In genomic region chr2:175309799-175310198, GRCh38 we compare ENCODE assay signal across 9 cellular contexts.
A peak's percentile ranks its signal among the peaks of the same experiment; 100 is the strongest.
DNase-seq lines count a peak whose midpoint lies in the region; ATAC-seq and TF ChIP-seq lines count a peak whose summit lies in the region.
"Had no signal": no experiment of that assay in that cellular context is flagged by ENCODE, and none has a peak within 500 bp of the region (broad histone marks: within the 10 kb centered on the region; RNA-seq: fewer than 3 reads in every experiment).

No MANE protein-coding gene starts in this region.

- H3K4me1 ChIP-seq in breast epithelium: no peaks in the 10 kb centered on the region
- no peaks in the 10 kb centered on the region for H3K4me1 ChIP-seq in SJCRH30
- H3K4me1 ChIP-seq in right atrium auricular region: no peaks in the 10 kb centered on the region

- H3K9me3 ChIP-seq in breast epithelium (no peaks in the 10 kb centered on the region), SJCRH30 (replicated peaks) (no peaks in the 10 kb centered on the region), right atrium auricular region (no peaks in the 10 kb centered on the region)

- no TSS peak for BruUV-seq in MCF 10A (replicated peaks; lab: Mats Ljungman, UMichigan)

- H3K36me3 ChIP-seq in breast epithelium: no peaks in the 10 kb centered on the region
- H3K36me3 ChIP-seq in SJCRH30: no peaks in the 10 kb centered on the region
- no peaks in the 10 kb centered on the region for H3K36me3 ChIP-seq in right atrium auricular region

- CTCF ChIA-PET in MCF 10A (lab: Yijun Ruan, JAX): interaction anchor here (0.6 to 2.2 kb wide), 8 partner anchors 11 to 787 kb away, joined by 3 to 15 read pairs (median 4); no protein-coding TSS in a partner anchor

- no peaks in the 10 kb centered on the region for H3K9me3 Mint-ChIP-seq in MCF 10A (ENCODE audit: unreplicated experiment)
- H3K9me3 Mint-ChIP-seq: activated naive CD4-positive, alpha-beta T cell treated with anti-CD3 and anti-CD28 coated beads, Interleukin-2, amount 50 U/mL, for 24 hours had no signal

- no peaks in the 10 kb centered on the region for H3K36me3 Mint-ChIP-seq in MCF 10A (ENCODE audit: insufficient read depth, unreplicated experiment)
- H3K36me3 Mint-ChIP-seq: activated naive CD4-positive, alpha-beta T cell treated with anti-CD3 and anti-CD28 coated beads, Interleukin-2, amount 50 U/mL, for 24 hours had no signal

- H3K27ac ChIP-seq in breast epithelium: no peak overlapping the region
- no peak overlapping the region for H3K27ac ChIP-seq in SJCRH30
- no peak overlapping the region for H3K27ac ChIP-seq in right atrium auricular region

- H3K27me3 ChIP-seq in breast epithelium (peaks cover 0 to 2% of the 10 kb centered on the region in 2 donors), SJCRH30 (no peaks in the 10 kb centered on the region; the same call in 1 of the 2 replicates), right atrium auricular region (no peaks in the 10 kb centered on the region)

- H3K4me3 ChIP-seq in breast epithelium (no peak overlapping the region), SJCRH30 (no peak overlapping the region), right atrium auricular region (no peak overlapping the region)

- ATAC-seq in GM18517 (IDR thresholded peaks at IDR 0.05; ENCODE audit: unreplicated experiment) (no peak), HG03045 (IDR thresholded peaks at IDR 0.05; ENCODE audit: unreplicated experiment) (no peak), GM18870 (IDR thresholded peaks at IDR 0.05; ENCODE audit: unreplicated experiment) (no peak)

- no peak overlapping the region for H3K27ac Mint-ChIP-seq in MCF 10A (ENCODE audit: low read depth, unreplicated experiment)
- H3K27ac Mint-ChIP-seq: activated naive CD4-positive, alpha-beta T cell treated with anti-CD3 and anti-CD28 coated beads, Interleukin-2, amount 50 U/mL, for 24 hours had no signal

- TF ChIP-seq POLR2A in breast epithelium (IDR thresholded peaks at IDR 0.05): no peak

- DNase-seq in MCF 10A (ENCODE audit: unreplicated experiment) (peak; percentile 47), breast epithelium (ENCODE audit: low spot score in 2 of 2) (no peak), SJCRH30 (peak; percentile 43 to 56), right atrium auricular region (ENCODE audit: low spot score) (no peak)

- H3K4me1 Mint-ChIP-seq in MCF 10A (ENCODE audit: insufficient read depth, unreplicated experiment): peaks cover 5% of the 10 kb centered on the region
- H3K4me1 Mint-ChIP-seq: activated naive CD4-positive, alpha-beta T cell treated with anti-CD3 and anti-CD28 coated beads, Interleukin-2, amount 50 U/mL, for 24 hours had no signal

- H3K27me3 Mint-ChIP-seq in MCF 10A (ENCODE audit: insufficient read depth, unreplicated experiment): peaks cover 75% of the 10 kb centered on the region

- POLR2A ChIA-PET in MCF 10A (lab: Yijun Ruan, JAX): no interaction called here

- TF ChIP-seq CTCF in MCF 10A (IDR thresholded peaks at IDR 0.05; ENCODE audit: unreplicated experiment): peak; percentile 33
- no peak for TF ChIP-seq CTCF in breast epithelium (IDR thresholded peaks at IDR 0.05)
- peak; percentile 59 for TF ChIP-seq CTCF in LNCAP (IDR thresholded peaks at IDR 0.05)
- peak; percentile 10 to 52 for TF ChIP-seq CTCF in right atrium auricular region (IDR thresholded peaks at IDR 0.05)

- intact Hi-C loops in MCF 10A (cut with micrococcal nuclease): loop anchor here (1.0 to 2.0 kb wide), 3 partner anchors 20 to 787 kb away; no protein-coding TSS in a partner anchor
- intact Hi-C loops in breast epithelium (cut with DNase I; ENCODE audit: low total_unique reads): loop anchor here (10.0 kb wide), 1 partner anchor 1625 kb away; no protein-coding TSS in a partner anchor

- H3K4me3 Mint-ChIP-seq in MCF 10A (ENCODE audit: unreplicated experiment): no peak overlapping the region
- H3K4me3 Mint-ChIP-seq: activated naive CD4-positive, alpha-beta T cell treated with anti-CD3 and anti-CD28 coated beads, Interleukin-2, amount 50 U/mL, for 24 hours had no signal

Comparison
In these comparisons a context has a peak if more than half of its experiments do, and no peak if none do; other contexts are left out.
1. DNase-seq: peak in MCF 10A (single experiment) and SJCRH30 (2 of 2); none in breast epithelium (0 of 2) and right atrium auricular region (single experiment).
2. CTCF ChIP-seq: peak in MCF 10A (single experiment), LNCAP (single experiment) and right atrium auricular region (2 of 2); none in breast epithelium (0 of 3).